ENCODE assay signal across 16 cellular contexts in genomic region chr2:21032338-21033236, GRCh38. TPM values are rescaled to one million over a fixed set of nuclear protein-coding genes. Genes with fewer than 3 reads are reported as not detected.
DNase-seq lines count a peak whose midpoint lies in the region; ATAC-seq and TF ChIP-seq lines count a peak whose summit lies in the region.
"Had no signal": no experiment of that assay in that cellular context is flagged by ENCODE, and none has a peak within 500 bp of the region (broad histone marks: within the 10 kb centered on the region; RNA-seq: fewer than 3 reads in every experiment).

No MANE protein-coding gene starts in this region.

- TF ChIP-seq CTCF in right atrium auricular region (IDR thresholded peaks at IDR 0.05) (no peak), liver (IDR thresholded peaks at IDR 0.05; ENCODE audit: low read depth, low read length, missing input control) (no peak), thyroid gland (IDR thresholded peaks at IDR 0.05) (no peak)

- no peak overlapping the region for H3K9ac ChIP-seq in liver (ENCODE audit: low read depth in 1 of 2, low read length in 2 of 2)
- H3K9ac ChIP-seq: BLaER1 had no signal

- H3K27ac ChIP-seq in right atrium auricular region (peak overlapping the region in 1 of 2 donors; percentile 9), liver (ENCODE audit: low read depth in 1 of 2, low read length in 2 of 2) (no peak overlapping the region), thyroid gland (no peak overlapping the region)
- H3K27ac ChIP-seq: BLaER1 had no signal

- H3K9me3 ChIP-seq in right atrium auricular region (no peaks in the 10 kb centered on the region), liver (ENCODE audit: control insufficient read depth in 4 of 4, low read length in 3 of 4) (no peaks in the 10 kb centered on the region), thyroid gland (no peaks in the 10 kb centered on the region)
- H3K9me3 ChIP-seq: BLaER1 had no signal

- ATAC-seq in Right ventricle myocardium superior (ENCODE audit: poor library complexity) = peak; percentile 67
- ATAC-seq in left ventricle myocardium superior = peak; percentile 66
- ATAC-seq in GM21515 (IDR thresholded peaks at IDR 0.05; ENCODE audit: unreplicated experiment) = no peak

- peaks cover 0 to 4% of the 10 kb centered on the region in 2 donors for H3K4me1 ChIP-seq in right atrium auricular region
- peaks cover 0 to 61% (median 15%) of the 10 kb centered on the region in 4 donors for H3K4me1 ChIP-seq in liver (ENCODE audit: control insufficient read depth in 4 of 4, insufficient read depth in 4 of 4, low read length in 3 of 4)
- no peaks in the 10 kb centered on the region for H3K4me1 ChIP-seq in thyroid gland
- H3K4me1 ChIP-seq: BLaER1 had no signal

- DNase-seq in Right ventricle myocardium superior (no peak), right atrium auricular region (ENCODE audit: low spot score) (no peak), left ventricle myocardium superior (no peak), T-helper 9 cell (no peak), thyroid gland (no peak), NK-92 (lab: John Stamatoyannopoulos, UW; ENCODE audit: unreplicated experiment) (no peak)
- DNase-seq: 8988T; Calu3; CD4-positive, alpha-beta memory T cell; DMS79 treated with DMSO at 0.1 percent for 48 hours; GF-D8; H9 had no signal

- TF ChIP-seq POLR2A in thyroid gland (IDR thresholded peaks at IDR 0.05) = no peak

- 82% methylated on average over 14 of the region's 14 CpGs for WGBS in liver
- WGBS in thyroid gland, 2 donors = 87 to 90% methylated on average over 14 of the region's 14 CpGs

- H3K4me3 ChIP-seq in right atrium auricular region (no peak overlapping the region), liver (ENCODE audit: low read depth in 1 of 3, low read length in 3 of 3) (no peak overlapping the region), thyroid gland (replicated peaks in 1 of 3) (no peak overlapping the region)
- H3K4me3 ChIP-seq: BLaER1 had no signal

- intact Hi-C loops in Right ventricle myocardium superior (cut with DNase I) (no loop called here), left ventricle myocardium superior (cut with micrococcal nuclease) (no loop called here), thyroid gland (cut with DNase I) (no loop called here)

- peaks cover 62% of the 10 kb centered on the region for H3K36me3 ChIP-seq in right atrium auricular region
- H3K36me3 ChIP-seq in liver (ENCODE audit: control insufficient read depth in 4 of 4, insufficient read depth in 3 of 4, low read depth in 1 of 4, low read length in 3 of 4) = peaks cover 24 to 96% (median 87%) of the 10 kb centered on the region in 4 donors
- H3K36me3 ChIP-seq in thyroid gland = no peaks in the 10 kb centered on the region
- H3K36me3 ChIP-seq: BLaER1 had no signal

- H3K27me3 ChIP-seq in right atrium auricular region = no peaks in the 10 kb centered on the region
- no peaks in the 10 kb centered on the region for H3K27me3 ChIP-seq in liver (ENCODE audit: control insufficient read depth in 4 of 4, insufficient read depth in 4 of 4, low read length in 3 of 4)
- H3K27me3 ChIP-seq in thyroid gland = no peaks in the 10 kb centered on the region
- H3K27me3 ChIP-seq: BLaER1 had no signal

- TF ChIP-seq RAD21 in liver (IDR thresholded peaks at IDR 0.05) = no peak

TF ChIP-seq in liver, 16 proteins besides CTCF, POLR2A, EP300 and RAD21:
- no peak for TF ChIP-seq REST (IDR thresholded peaks at IDR 0.05)
- TF ChIP-seq FOXA1 (IDR thresholded peaks at IDR 0.05) = no peak
- TF ChIP-seq SP1 (IDR thresholded peaks at IDR 0.05) = no peak
- peak; percentile 5 for TF ChIP-seq HNF4G (IDR thresholded peaks at IDR 0.05)
- no peak for TF ChIP-seq YY1 (IDR thresholded peaks at IDR 0.05)
- TF ChIP-seq ATF3 (IDR thresholded peaks at IDR 0.05) = no peak
- TF ChIP-seq GABPA (IDR thresholded peaks at IDR 0.05 in 1 of 2, conservative IDR thresholded peaks at IDR 0.05 in 1 of 2) = no peak
- no peak for TF ChIP-seq FOXA2 (IDR thresholded peaks at IDR 0.05)
- no peak for TF ChIP-seq TAF1 (conservative IDR thresholded peaks at IDR 0.05)

RNA-seq across cellular contexts. Expression of gene APOB, which starts 11.3 kb away (rescaled TPM):
- 8.5 TPM for total RNA-seq in Right ventricle myocardium superior
- 10 to 100 TPM; 20.1 to 45.3 TPM for total RNA-seq in right atrium auricular region
- 9.7 TPM for total RNA-seq in left ventricle myocardium superior
- 1,000 to 10,000 TPM; 2,357 to 2,949 TPM for total RNA-seq in liver
- 100 to 1,000 TPM; 431 to 570 TPM for polyA plus RNA-seq in liver
- under 1 TPM in 2 of 4 donors, not detected in 2; 0.11 to 0.13 TPM for total RNA-seq in thyroid gland
- total RNA-seq: A673; CD4-positive, alpha-beta memory T cell had no signal
- polyA plus RNA-seq: CD4-positive, alpha-beta memory T cell had no signal

Comparison
In these comparisons a context has a peak if more than half of its experiments do, and no peak if none do; other contexts are left out.
1. RNA of gene APOB, which starts 11.3 kb away (total RNA-seq): 2,357 to 2,949 TPM in liver; 20.1 to 45.3 TPM in right atrium auricular region, 9.7 TPM in left ventricle myocardium superior (single experiment), 8.5 TPM in Right ventricle myocardium superior (single experiment) and 0.11 to 0.13 TPM in thyroid gland; every median in the first group is over 10 times any median in the second.